ENCODE assay signal across 19 cellular contexts in the genomic region with DNA sequence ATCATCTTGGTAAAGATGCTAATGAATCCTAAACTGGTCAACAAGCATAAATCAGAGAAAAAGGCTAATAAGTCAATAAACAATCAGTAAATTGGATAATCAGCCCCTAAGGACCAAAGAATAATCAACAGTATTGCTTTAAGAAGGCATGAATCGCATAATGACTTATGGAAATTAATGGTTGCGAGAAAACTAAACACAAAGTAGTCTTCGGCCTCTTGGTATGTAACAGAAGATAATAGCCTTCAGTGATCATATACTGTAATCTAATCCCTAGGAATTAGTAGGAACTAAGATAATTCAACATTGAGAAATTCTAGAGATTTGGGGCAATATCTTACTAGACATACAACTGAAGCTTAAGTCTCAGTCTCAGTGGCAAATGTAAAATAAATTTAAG.
DNase-seq lines count a peak whose midpoint lies in the region; ATAC-seq and TF ChIP-seq lines count a peak whose summit lies in the region.
"Had no signal": no experiment of that assay in that cellular context is flagged by ENCODE, and none has a peak within 500 bp of the region (broad histone marks: within the 10 kb centered on the region; RNA-seq: fewer than 3 reads in every experiment).

No MANE protein-coding gene starts in this region.

- peak overlapping the region; percentile 38 for H3K27ac ChIP-seq in CD4-positive, alpha-beta T cell (ENCODE audit: low read depth, low read length)
- no peak overlapping the region for H3K27ac ChIP-seq in caudate nucleus (ENCODE audit: low read depth, low read length)
- H3K27ac ChIP-seq: right lobe of liver, upper lobe of left lung had no signal

- peak overlapping the region; percentile 90 for H3K27ac Mint-ChIP-seq in activated CD4-positive, alpha-beta T cell treated with anti-CD3 and anti-CD28 coated beads for 36 hours
- H3K27ac Mint-ChIP-seq in CD4-positive, alpha-beta T cell: peak overlapping the region; percentile 91
- peak overlapping the region; percentile 92 for H3K27ac Mint-ChIP-seq in T-helper 17 cell
- H3K27ac Mint-ChIP-seq in central memory CD8-positive, alpha-beta T cell (ENCODE audit: low read depth): peak overlapping the region; percentile 91

- no peak for ATAC-seq in activated CD4-positive, alpha-beta T cell treated with anti-CD3 and anti-CD28 coated beads for 36 hours
- no peak for ATAC-seq in CD4-positive, alpha-beta T cell (ENCODE audit: poor library complexity)
- ATAC-seq in T-helper 17 cell: no peak
- ATAC-seq in central memory CD8-positive, alpha-beta T cell (replicated peaks; ENCODE audit: extremely low read depth, poor library complexity, severe bottlenecking): no peak
- ATAC-seq in HG02973 (IDR thresholded peaks at IDR 0.05; ENCODE audit: unreplicated experiment): no peak
- ATAC-seq: left lobe of liver had no signal

- CTCF ChIA-PET in activated CD4-positive, alpha-beta T cell treated with anti-CD3 and anti-CD28 coated beads for 36 hours (lab: Charles Lee): interaction anchor here (0.5 to 0.9 kb wide), 3 partner anchors 11 to 126 kb away, joined by 3 to 4 read pairs (median 3); no protein-coding TSS in a partner anchor
- CTCF ChIA-PET in CD4-positive, alpha-beta T cell (lab: Charles Lee): interaction anchor here (0.8 to 2.1 kb wide), 2 partner anchors 9 to 122 kb away, joined by 3 to 6 read pairs; a partner anchor contains a TSS

- no peaks in the 10 kb centered on the region for H3K27me3 ChIP-seq in CD4-positive, alpha-beta T cell (ENCODE audit: control insufficient read depth, insufficient read depth, low read length)
- H3K27me3 ChIP-seq: right lobe of liver, upper lobe of left lung had no signal

- no peaks in the 10 kb centered on the region for H3K27me3 Mint-ChIP-seq in activated CD4-positive, alpha-beta T cell treated with anti-CD3 and anti-CD28 coated beads for 36 hours
- H3K27me3 Mint-ChIP-seq in CD4-positive, alpha-beta T cell: no peaks in the 10 kb centered on the region
- H3K27me3 Mint-ChIP-seq in T-helper 17 cell: no peaks in the 10 kb centered on the region
- no peaks in the 10 kb centered on the region for H3K27me3 Mint-ChIP-seq in central memory CD8-positive, alpha-beta T cell

- no peaks in the 10 kb centered on the region for H3K9me3 ChIP-seq in CD4-positive, alpha-beta T cell (ENCODE audit: control insufficient read depth, low read length)
- no peaks in the 10 kb centered on the region for H3K9me3 ChIP-seq in T-helper 17 cell (ENCODE audit: control insufficient read depth, low read length, poor library complexity, severe bottlenecking)
- H3K9me3 ChIP-seq: BE2C, right lobe of liver, upper lobe of left lung had no signal

- intact Hi-C loops in activated CD4-positive, alpha-beta T cell treated with anti-CD3 and anti-CD28 coated beads for 36 hours (cut with DNase I, micrococcal nuclease): no loop called here
- intact Hi-C loops in CD4-positive, alpha-beta T cell (cut with DNase I, micrococcal nuclease): no loop called here

- H3K4me1 Mint-ChIP-seq in activated CD4-positive, alpha-beta T cell treated with anti-CD3 and anti-CD28 coated beads for 36 hours: peaks cover 96% of the 10 kb centered on the region
- H3K4me1 Mint-ChIP-seq in CD4-positive, alpha-beta T cell (ENCODE audit: low read depth): peaks cover 93% of the 10 kb centered on the region
- H3K4me1 Mint-ChIP-seq in T-helper 17 cell: peaks cover 57% of the 10 kb centered on the region
- H3K4me1 Mint-ChIP-seq in central memory CD8-positive, alpha-beta T cell: peaks cover 93% of the 10 kb centered on the region

- H3K36me3 Mint-ChIP-seq in activated CD4-positive, alpha-beta T cell treated with anti-CD3 and anti-CD28 coated beads for 36 hours (ENCODE audit: low read depth): peaks cover 32% of the 10 kb centered on the region
- H3K36me3 Mint-ChIP-seq in CD4-positive, alpha-beta T cell (ENCODE audit: low read depth): peaks cover 53% of the 10 kb centered on the region
- peaks cover 5% of the 10 kb centered on the region for H3K36me3 Mint-ChIP-seq in T-helper 17 cell (ENCODE audit: low read depth)
- peaks cover 53% of the 10 kb centered on the region for H3K36me3 Mint-ChIP-seq in central memory CD8-positive, alpha-beta T cell (ENCODE audit: insufficient read depth)
- H3K36me3 Mint-ChIP-seq: IgD-negative memory B cell had no signal

- H3K4me3 Mint-ChIP-seq in activated CD4-positive, alpha-beta T cell treated with anti-CD3 and anti-CD28 coated beads for 36 hours: peak overlapping the region; percentile 46
- H3K4me3 Mint-ChIP-seq in CD4-positive, alpha-beta T cell: peak overlapping the region; percentile 74
- peak overlapping the region; percentile 74 for H3K4me3 Mint-ChIP-seq in T-helper 17 cell
- peak overlapping the region; percentile 44 for H3K4me3 Mint-ChIP-seq in central memory CD8-positive, alpha-beta T cell

- no peak for TF ChIP-seq CTCF in CD4-positive, alpha-beta T cell (IDR thresholded peaks at IDR 0.05)

- POLR2A ChIA-PET in activated CD4-positive, alpha-beta T cell treated with anti-CD3 and anti-CD28 coated beads for 36 hours (lab: Charles Lee): no interaction called here
- POLR2A ChIA-PET in CD4-positive, alpha-beta T cell (lab: Charles Lee): interaction anchor here (0.6 to 1.6 kb wide), 3 partner anchors 9 to 122 kb away, joined by 3 read pairs; a partner anchor contains a TSS

- DNase-seq in activated CD4-positive, alpha-beta T cell treated with anti-CD3 and anti-CD28 coated beads for 36 hours: no peak
- no peak for DNase-seq in activated CD4-positive, alpha-beta T cell treated with anti-CD3 and anti-CD28 coated beads for 1 hour
- DNase-seq in CD4-positive, alpha-beta T cell: no peak
- DNase-seq in T-helper 17 cell (no peak), AG08395 (ENCODE audit: low spot score) (no peak), caudate nucleus (lab: John Stamatoyannopoulos, UW) (no peak)
- no peak for DNase-seq in central memory CD8-positive, alpha-beta T cell (ENCODE audit: low spot score in 2 of 2)
- DNase-seq: BE2C, DMS 273 treated with DMSO at 0.1 percent for 48 hours, foreskin fibroblast, H7, midbrain, NCI-H1436, NCI-H510A treated with DMSO at 0.1 percent for 48 hours had no signal

- no peaks in the 10 kb centered on the region for H3K9me3 Mint-ChIP-seq in activated CD4-positive, alpha-beta T cell treated with anti-CD3 and anti-CD28 coated beads for 36 hours (ENCODE audit: low read depth)
- H3K9me3 Mint-ChIP-seq in CD4-positive, alpha-beta T cell: no peaks in the 10 kb centered on the region
- H3K9me3 Mint-ChIP-seq in central memory CD8-positive, alpha-beta T cell: no peaks in the 10 kb centered on the region
- H3K9me3 Mint-ChIP-seq: IgD-negative memory B cell had no signal
